In genomic region chr6:34746104-34746846, GRCh38 we compare ENCODE assay signal across 2 cellular contexts.
TF ChIP-seq lines count a peak whose summit lies in the region.

No MANE protein-coding gene starts in this region.

TF ChIP-seq in HCT116, 20 proteins besides CTCF, POLR2A, EP300 and RAD21:
- no peak for TF ChIP-seq EGR1 (IDR thresholded peaks at IDR 0.05; ENCODE audit: low read depth)
- no peak for TF ChIP-seq JUND (IDR thresholded peaks at IDR 0.05)
- no peak for TF ChIP-seq MAX (IDR thresholded peaks at IDR 0.05)
- TF ChIP-seq POLR2AphosphoS5 (IDR thresholded peaks at IDR 0.05; ENCODE audit: low read depth, low read length) = no peak

TF ChIP-seq in K562, 482 proteins besides CTCF, POLR2A, EP300 and RAD21:
- TF ChIP-seq CBFA2T3 (IDR thresholded peaks at IDR 0.05) (no peak), GABPA (tag; conservative IDR thresholded peaks at IDR 0.05; ENCODE audit: low read depth) (no peak), ZNF41 (CRISPR knock-in tag; conservative IDR thresholded peaks at IDR 0.05) (no peak), SMARCA5 (IDR thresholded peaks at IDR 0.05) (no peak), SOX6 (IDR thresholded peaks at IDR 0.05) (no peak), ZNF12 (CRISPR knock-in tag; IDR thresholded peaks at IDR 0.05) (no peak), MECOM (CRISPR knock-in tag; IDR thresholded peaks at IDR 0.05) (no peak)
